Comparison of ENCODE assay signal across 1 cellular context in the genomic region with DNA sequence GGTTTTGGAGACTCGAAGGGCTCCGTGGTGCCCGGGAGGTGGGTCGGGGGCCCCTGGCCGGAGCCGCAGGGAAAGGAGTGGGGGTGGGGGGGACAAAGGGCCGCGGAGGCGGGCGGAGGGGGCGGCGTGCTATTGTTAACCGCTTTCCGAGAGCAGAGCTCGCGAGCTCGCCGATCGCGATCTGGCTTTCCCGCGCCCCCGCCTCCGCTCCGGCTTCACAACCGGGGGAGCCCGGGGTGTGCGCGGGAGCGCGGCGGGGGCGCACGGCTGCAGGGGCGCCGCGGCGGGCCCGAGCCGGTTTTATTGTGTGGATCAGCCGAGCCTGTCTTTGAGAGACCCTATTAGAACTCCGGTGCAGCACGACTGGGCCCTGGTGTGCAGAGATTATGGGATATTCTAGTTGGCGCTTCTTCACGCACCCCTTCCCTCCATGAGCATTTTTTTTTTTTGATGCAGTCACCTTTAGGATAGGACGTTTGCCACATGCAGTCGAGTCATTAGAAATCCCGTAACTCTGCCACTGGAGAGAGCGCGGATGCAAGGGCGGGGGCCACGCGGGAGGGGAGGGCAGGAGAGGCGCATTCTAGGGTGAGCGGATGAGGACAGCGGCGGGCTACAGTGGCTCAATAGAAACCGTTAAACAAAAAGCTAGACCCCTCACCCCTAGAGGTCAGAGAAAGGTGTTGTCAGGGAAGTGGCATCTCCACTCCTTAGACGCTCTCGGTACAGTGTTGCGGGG.
TF ChIP-seq lines count a peak whose summit lies in the region.

No MANE protein-coding gene starts in this region.

TF ChIP-seq in neural cell, 6 proteins besides CTCF, POLR2A, EP300 and RAD21 (continued from another document):
- TF ChIP-seq TAF1 (IDR thresholded peaks at IDR 0.05; ENCODE audit: low read depth) (peak; percentile 1), SMC3 (conservative IDR thresholded peaks at IDR 0.05; ENCODE audit: poor library complexity) (no peak), MXI1 (conservative IDR thresholded peaks at IDR 0.05; ENCODE audit: poor library complexity, severe bottlenecking) (peak; percentile 30)
